17 cellular contexts compared by ENCODE assay signal in the genomic region with DNA sequence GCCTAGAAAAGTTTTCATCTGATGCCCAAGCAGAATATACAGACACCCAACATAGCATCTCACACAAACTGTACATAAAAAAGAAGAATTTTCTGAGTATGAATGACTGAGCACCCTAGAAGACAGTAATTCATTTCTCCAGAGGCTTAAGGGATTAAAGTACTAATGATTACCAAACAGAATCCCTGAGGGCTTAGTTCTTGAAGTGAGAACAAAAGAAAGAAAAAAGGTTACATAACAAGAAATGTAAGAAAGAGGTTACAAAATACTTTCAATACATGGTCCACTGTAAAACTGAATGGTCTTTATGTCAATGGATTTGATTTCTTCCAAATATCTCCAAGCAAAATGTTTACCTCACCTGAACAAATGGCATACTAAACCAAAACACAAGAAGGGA. TPM values are rescaled to one million over a fixed set of nuclear protein-coding genes. Genes with fewer than 3 reads are reported as not detected.
DNase-seq lines count a peak whose midpoint lies in the region; ATAC-seq, FAIRE-seq and TF ChIP-seq lines count a peak whose summit lies in the region.
"Had no signal": no experiment of that assay in that cellular context is flagged by ENCODE, and none has a peak within 500 bp of the region (broad histone marks: within the 10 kb centered on the region; RNA-seq: fewer than 3 reads in every experiment).

No MANE protein-coding gene starts in this region.

- intact Hi-C loops in posterior cingulate gyrus (cut with DNase I), result no loop called here

- H3K4me3 Mint-ChIP-seq in activated T-cell treated with anti-CD3 and anti-CD28 coated beads, Interleukin-2, amount 50 U/mL, for 24 hours, result no peak overlapping the region
- no peak overlapping the region for H3K4me3 Mint-ChIP-seq in activated T-cell treated with anti-CD3 and anti-CD28 coated beads, Interleukin-2, amount 50 U/mL, for 72 hours
- H3K4me3 Mint-ChIP-seq in activated CD4-positive, alpha-beta memory T cell treated with anti-CD3 and anti-CD28 coated beads, Interleukin-2, amount 10 ng/mL, durations not matched to agents 7 days and 5 days, result no peak overlapping the region
- H3K4me3 Mint-ChIP-seq in nephron progenitor cell, result no peak overlapping the region

- H3K36me3 Mint-ChIP-seq in activated T-cell treated with anti-CD3 and anti-CD28 coated beads, Interleukin-2, amount 50 U/mL, for 24 hours (ENCODE audit: low read depth), result peaks cover 63% of the 10 kb centered on the region
- peaks cover 0 to 9% of the 10 kb centered on the region in 2 donors for H3K36me3 Mint-ChIP-seq in activated T-cell treated with anti-CD3 and anti-CD28 coated beads, Interleukin-2, amount 50 U/mL, for 72 hours (ENCODE audit: insufficient read depth in 2 of 2)
- peaks cover 41% of the 10 kb centered on the region for H3K36me3 Mint-ChIP-seq in activated CD4-positive, alpha-beta memory T cell treated with anti-CD3 and anti-CD28 coated beads, Interleukin-2, amount 10 ng/mL, durations not matched to agents 7 days and 5 days (ENCODE audit: low read depth)
- peaks cover 38% of the 10 kb centered on the region for H3K36me3 Mint-ChIP-seq in nephron progenitor cell (ENCODE audit: low read depth)

- POLR2A ChIA-PET in activated CD4-positive, alpha-beta memory T cell treated with anti-CD3 and anti-CD28 coated beads, Interleukin-2, amount 10 ng/mL, durations not matched to agents 7 days and 5 days (lab: Charles Lee), result interaction anchor here (0.6 to 1.8 kb wide), 2 partner anchors 10 to 133 kb away, joined by 3 to 6 read pairs; a partner anchor contains a TSS

- ATAC-seq in activated T-cell treated with anti-CD3 and anti-CD28 coated beads, Interleukin-2, amount 50 U/mL, for 72 hours (replicated peaks in 1 of 2), result no peak
- ATAC-seq in HG02610 (IDR thresholded peaks at IDR 0.05; ENCODE audit: unreplicated experiment) (no peak), GM19467 (IDR thresholded peaks at IDR 0.05; ENCODE audit: unreplicated experiment) (no peak)
- ATAC-seq: PC-3 had no signal

- peak overlapping the region; percentile 51 for H3K27ac Mint-ChIP-seq in activated T-cell treated with anti-CD3 and anti-CD28 coated beads, Interleukin-2, amount 50 U/mL, for 24 hours
- no peak overlapping the region for H3K27ac Mint-ChIP-seq in activated T-cell treated with anti-CD3 and anti-CD28 coated beads, Interleukin-2, amount 50 U/mL, for 72 hours
- H3K27ac Mint-ChIP-seq in activated CD4-positive, alpha-beta memory T cell treated with anti-CD3 and anti-CD28 coated beads, Interleukin-2, amount 10 ng/mL, durations not matched to agents 7 days and 5 days, result peak overlapping the region; percentile 13
- H3K27ac Mint-ChIP-seq in nephron progenitor cell, result peak overlapping the region; percentile 2

- no peaks in the 10 kb centered on the region for H3K9me3 Mint-ChIP-seq in activated T-cell treated with anti-CD3 and anti-CD28 coated beads, Interleukin-2, amount 50 U/mL, for 24 hours
- no peaks in the 10 kb centered on the region for H3K9me3 Mint-ChIP-seq in activated T-cell treated with anti-CD3 and anti-CD28 coated beads, Interleukin-2, amount 50 U/mL, for 72 hours
- no peaks in the 10 kb centered on the region for H3K9me3 Mint-ChIP-seq in activated CD4-positive, alpha-beta memory T cell treated with anti-CD3 and anti-CD28 coated beads, Interleukin-2, amount 10 ng/mL, durations not matched to agents 7 days and 5 days
- no peaks in the 10 kb centered on the region for H3K9me3 Mint-ChIP-seq in nephron progenitor cell

- H3K4me1 Mint-ChIP-seq in activated T-cell treated with anti-CD3 and anti-CD28 coated beads, Interleukin-2, amount 50 U/mL, for 24 hours (ENCODE audit: low read depth), result peaks cover 5% of the 10 kb centered on the region
- H3K4me1 Mint-ChIP-seq in activated T-cell treated with anti-CD3 and anti-CD28 coated beads, Interleukin-2, amount 50 U/mL, for 72 hours (ENCODE audit: low read depth), result no peaks in the 10 kb centered on the region
- H3K4me1 Mint-ChIP-seq in activated CD4-positive, alpha-beta memory T cell treated with anti-CD3 and anti-CD28 coated beads, Interleukin-2, amount 10 ng/mL, durations not matched to agents 7 days and 5 days, result peaks cover 6% of the 10 kb centered on the region
- no peaks in the 10 kb centered on the region for H3K4me1 Mint-ChIP-seq in nephron progenitor cell

- CTCF ChIA-PET in activated CD4-positive, alpha-beta memory T cell treated with anti-CD3 and anti-CD28 coated beads, Interleukin-2, amount 10 ng/mL, durations not matched to agents 7 days and 5 days (lab: Charles Lee), result no interaction called here

- no peak for TF ChIP-seq CTCF in nephron progenitor cell (IDR thresholded peaks at IDR 0.05)

- no peak for DNase-seq in activated T-cell treated with anti-CD3 and anti-CD28 coated beads, Interleukin-2, amount 50 U/mL, for 24 hours
- no peak for DNase-seq in activated T-cell treated with anti-CD3 and anti-CD28 coated beads, Interleukin-2, amount 50 U/mL, for 72 hours
- no peak for DNase-seq in activated CD4-positive, alpha-beta memory T cell treated with anti-CD3 and anti-CD28 coated beads, Interleukin-2, amount 10 ng/mL, durations not matched to agents 7 days and 5 days
- no peak for DNase-seq in nephron progenitor cell
- no peak for DNase-seq in posterior cingulate gyrus
- DNase-seq: C1 segment of cervical spinal cord, DND-41, GF-D8, GOT3, KBM-7, NCI-H1092, NCI-H2227 treated with DMSO at 0.1 percent for 48 hours, NCI-H526 treated with DMSO at 0.1 percent for 48 hours, PC-3 had no signal

- FAIRE-seq in G401.6 (lab: Jason Lieb, UNC), result peak; percentile 48

- no peaks in the 10 kb centered on the region for H3K27me3 Mint-ChIP-seq in activated T-cell treated with anti-CD3 and anti-CD28 coated beads, Interleukin-2, amount 50 U/mL, for 24 hours
- no peaks in the 10 kb centered on the region for H3K27me3 Mint-ChIP-seq in activated T-cell treated with anti-CD3 and anti-CD28 coated beads, Interleukin-2, amount 50 U/mL, for 72 hours (ENCODE audit: low read depth)
- H3K27me3 Mint-ChIP-seq in activated CD4-positive, alpha-beta memory T cell treated with anti-CD3 and anti-CD28 coated beads, Interleukin-2, amount 10 ng/mL, durations not matched to agents 7 days and 5 days, result no peaks in the 10 kb centered on the region
- no peaks in the 10 kb centered on the region for H3K27me3 Mint-ChIP-seq in nephron progenitor cell (ENCODE audit: low read depth, poor library complexity)

RNA-seq across cellular contexts. Expression of a gene that starts 9.1 kb away (rescaled TPM):
- under 1 TPM; 0.09 to 0.36 TPM for total RNA-seq in activated T-cell treated with anti-CD3 and anti-CD28 coated beads, Interleukin-2, amount 50 U/mL, for 72 hours
- total RNA-seq in activated CD4-positive, alpha-beta memory T cell treated with anti-CD3 and anti-CD28 coated beads, Interleukin-2, amount 10 ng/mL, durations not matched to agents 7 days and 5 days, result under 1 TPM; 0.35 to 0.86 TPM
